In the genomic region with DNA sequence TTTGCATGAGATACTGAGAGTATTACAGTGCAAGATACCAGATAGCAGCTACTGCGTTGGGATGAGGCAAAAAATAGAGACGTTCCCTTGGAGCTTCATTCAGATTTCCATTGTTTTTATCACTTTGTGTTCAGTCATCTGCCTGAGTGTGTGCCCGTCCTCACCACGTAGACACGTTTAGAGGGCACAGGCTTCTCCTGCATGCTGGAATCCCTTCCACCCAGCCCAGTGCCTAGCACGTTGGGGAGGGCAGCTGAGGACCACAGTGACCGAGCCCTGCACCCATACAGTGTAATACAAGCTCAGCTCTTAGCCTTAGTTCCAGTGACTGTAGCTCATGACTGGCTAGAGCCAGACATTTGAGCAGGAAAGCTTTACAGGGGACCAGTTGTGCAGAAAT, we compare ENCODE assay signal across 9 cellular contexts.
"Had no signal": no experiment of that assay in that cellular context is flagged by ENCODE, and none has a peak within 500 bp of the region (broad histone marks: within the 10 kb centered on the region; RNA-seq: fewer than 3 reads in every experiment).

No MANE protein-coding gene starts in this region.

- DNase-seq: GM23248, H7, HFFc6, IMR-90, KG1 had no signal

- H3K36me3 ChIP-seq: HAP-1 had no signal

- H3K4me3 Mint-ChIP-seq: HFFc6 had no signal

- ATAC-seq: HCT116, K562 had no signal

- H3K9ac ChIP-seq: GM23248 had no signal

- H2AFZ ChIP-seq: GM23248 had no signal

- H3K9me3 ChIP-seq: HAP-1 had no signal

- FAIRE-seq: HTR-8/SVneo, K562 had no signal

- H3K27ac Mint-ChIP-seq: HFFc6 had no signal

- H3K4me3 ChIP-seq: GM23248, HAP-1, K562 had no signal

- H3K27ac ChIP-seq: GM23248 had no signal
